Comparison of ENCODE assay signal across 12 cellular contexts in genomic region chr5:132474131-132474723, GRCh38. TPM values are rescaled to one million over a fixed set of nuclear protein-coding genes. Genes with fewer than 3 reads are reported as not detected.
DNase-seq lines count a peak whose midpoint lies in the region; ATAC-seq lines count a peak whose summit lies in the region.
"Had no signal": no experiment of that assay in that cellular context is flagged by ENCODE, and none has a peak within 500 bp of the region (broad histone marks: within the 10 kb centered on the region; RNA-seq: fewer than 3 reads in every experiment).

No MANE protein-coding gene starts in this region.

- no peak overlapping the region for H3K4me3 Mint-ChIP-seq in activated CD4-positive, alpha-beta memory T cell treated with anti-CD3 and anti-CD28 coated beads for 36 hours
- no peak overlapping the region for H3K4me3 Mint-ChIP-seq in stimulated activated naive B cell treated with anti-CD40 and anti-IgM and Interleukin-4, amounts not matched to agents 10 μg/mL and 1 μg/mL and 100 μg/mL, for 72 hours

- intact Hi-C loops in activated CD4-positive, alpha-beta memory T cell treated with anti-CD3 and anti-CD28 coated beads for 36 hours (cut with micrococcal nuclease), result no loop called here
- intact Hi-C loops in left colon (cut with DNase I, micrococcal nuclease), result no loop called here

- CTCF ChIA-PET in activated CD4-positive, alpha-beta memory T cell treated with anti-CD3 and anti-CD28 coated beads for 36 hours (lab: Charles Lee), result interaction anchor here (0.8 to 2.5 kb wide), 7 partner anchors 11 to 87 kb away, joined by 3 to 12 read pairs (median 4); no protein-coding TSS in a partner anchor

- DNase-seq in activated CD8-positive, alpha-beta memory T cell treated with anti-CD3 and anti-CD28 coated beads for 24 hours, result peak; percentile 50
- no peak for DNase-seq in activated CD8-positive, alpha-beta memory T cell treated with anti-CD3 and anti-CD28 coated beads, Interleukin-2, amount 50 U/mL, for 4 hours
- peak; percentile 8 for DNase-seq in activated CD4-positive, alpha-beta memory T cell treated with anti-CD3 and anti-CD28 coated beads for 36 hours
- peak; percentile 2 to 10 for DNase-seq in left colon
- DNase-seq in stimulated activated naive B cell treated with anti-CD40 and anti-IgM and Interleukin-4, amounts not matched to agents 10 μg/mL and 1 μg/mL and 100 μg/mL, for 72 hours, result no peak
- no peak for DNase-seq in RPMI8226
- no peak for DNase-seq in DMS114 treated with DMSO at 0.1 percent for 48 hours (lab: John Stamatoyannopoulos, UW; ENCODE audit: unreplicated experiment)
- DNase-seq: activated CD4-positive, CD25-positive, alpha-beta regulatory T cell; NCI-H446 treated with DMSO at 0.1 percent for 48 hours; psoas muscle; SHP77 had no signal

- POLR2A ChIA-PET in activated CD4-positive, alpha-beta memory T cell treated with anti-CD3 and anti-CD28 coated beads for 36 hours (lab: Charles Lee), result interaction anchor here (1.7 to 13.7 kb wide), 4 partner anchors 8 to 48 kb away, joined by 5 to 252 read pairs (median 20); partner anchors contain the start of gene IRF1

- peaks cover 78% of the 10 kb centered on the region for H3K4me1 Mint-ChIP-seq in activated CD4-positive, alpha-beta memory T cell treated with anti-CD3 and anti-CD28 coated beads for 36 hours (ENCODE audit: low read depth)
- peaks cover 50 to 72% of the 10 kb centered on the region in 2 donors for H3K4me1 Mint-ChIP-seq in stimulated activated naive B cell treated with anti-CD40 and anti-IgM and Interleukin-4, amounts not matched to agents 10 μg/mL and 1 μg/mL and 100 μg/mL, for 72 hours

- no peaks in the 10 kb centered on the region for H3K9me3 Mint-ChIP-seq in activated CD4-positive, alpha-beta memory T cell treated with anti-CD3 and anti-CD28 coated beads for 36 hours
- H3K9me3 Mint-ChIP-seq in stimulated activated naive B cell treated with anti-CD40 and anti-IgM and Interleukin-4, amounts not matched to agents 10 μg/mL and 1 μg/mL and 100 μg/mL, for 72 hours, result no peaks in the 10 kb centered on the region

- H3K27me3 Mint-ChIP-seq in activated CD4-positive, alpha-beta memory T cell treated with anti-CD3 and anti-CD28 coated beads for 36 hours, result no peaks in the 10 kb centered on the region
- no peaks in the 10 kb centered on the region for H3K27me3 Mint-ChIP-seq in stimulated activated naive B cell treated with anti-CD40 and anti-IgM and Interleukin-4, amounts not matched to agents 10 μg/mL and 1 μg/mL and 100 μg/mL, for 72 hours

- no peaks in the 10 kb centered on the region for H3K36me3 Mint-ChIP-seq in activated CD4-positive, alpha-beta memory T cell treated with anti-CD3 and anti-CD28 coated beads for 36 hours
- peaks cover 0 to 6% of the 10 kb centered on the region in 2 donors for H3K36me3 Mint-ChIP-seq in stimulated activated naive B cell treated with anti-CD40 and anti-IgM and Interleukin-4, amounts not matched to agents 10 μg/mL and 1 μg/mL and 100 μg/mL, for 72 hours

- peak overlapping the region; percentile 60 for H3K27ac Mint-ChIP-seq in activated CD4-positive, alpha-beta memory T cell treated with anti-CD3 and anti-CD28 coated beads for 36 hours
- peak overlapping the region; percentile 42 for H3K27ac Mint-ChIP-seq in stimulated activated naive B cell treated with anti-CD40 and anti-IgM and Interleukin-4, amounts not matched to agents 10 μg/mL and 1 μg/mL and 100 μg/mL, for 72 hours

- ATAC-seq in left colon (no peak), HG03108 (IDR thresholded peaks at IDR 0.05; ENCODE audit: unreplicated experiment) (no peak)
- ATAC-seq in stimulated activated naive B cell treated with anti-CD40 and anti-IgM and Interleukin-4, amounts not matched to agents 10 μg/mL and 1 μg/mL and 100 μg/mL, for 72 hours (replicated peaks), result no peak
- ATAC-seq: psoas muscle had no signal

RNA-seq across cellular contexts. Expression of gene IRF1, which starts 16.3 kb away (rescaled TPM):
- 100 to 1,000 TPM; 104 to 106 TPM for total RNA-seq in activated CD4-positive, alpha-beta memory T cell treated with anti-CD3 and anti-CD28 coated beads for 36 hours
- 100 to 1,000 TPM in 1 of 2 donors, 10 to 100 TPM in 1; 97.7 to 126 TPM for total RNA-seq in left colon

Comparison
In these comparisons a context has a peak if more than half of its experiments do, and no peak if none do; other contexts are left out.
1. DNase-seq: peak in activated CD8-positive, alpha-beta memory T cell treated with anti-CD3 and anti-CD28 coated beads for 24 hours (single experiment), activated CD4-positive, alpha-beta memory T cell treated with anti-CD3 and anti-CD28 coated beads for 36 hours (single experiment) and left colon (2 of 2); none in activated CD8-positive, alpha-beta memory T cell treated with anti-CD3 and anti-CD28 coated beads, Interleukin-2, amount 50 U/mL, for 4 hours (single experiment), stimulated activated naive B cell treated with anti-CD40 and anti-IgM and Interleukin-4, amounts not matched to agents 10 μg/mL and 1 μg/mL and 100 μg/mL, for 72 hours (single experiment), RPMI8226 (single experiment) and DMS114 treated with DMSO at 0.1 percent for 48 hours (single experiment).